In the genomic region with DNA sequence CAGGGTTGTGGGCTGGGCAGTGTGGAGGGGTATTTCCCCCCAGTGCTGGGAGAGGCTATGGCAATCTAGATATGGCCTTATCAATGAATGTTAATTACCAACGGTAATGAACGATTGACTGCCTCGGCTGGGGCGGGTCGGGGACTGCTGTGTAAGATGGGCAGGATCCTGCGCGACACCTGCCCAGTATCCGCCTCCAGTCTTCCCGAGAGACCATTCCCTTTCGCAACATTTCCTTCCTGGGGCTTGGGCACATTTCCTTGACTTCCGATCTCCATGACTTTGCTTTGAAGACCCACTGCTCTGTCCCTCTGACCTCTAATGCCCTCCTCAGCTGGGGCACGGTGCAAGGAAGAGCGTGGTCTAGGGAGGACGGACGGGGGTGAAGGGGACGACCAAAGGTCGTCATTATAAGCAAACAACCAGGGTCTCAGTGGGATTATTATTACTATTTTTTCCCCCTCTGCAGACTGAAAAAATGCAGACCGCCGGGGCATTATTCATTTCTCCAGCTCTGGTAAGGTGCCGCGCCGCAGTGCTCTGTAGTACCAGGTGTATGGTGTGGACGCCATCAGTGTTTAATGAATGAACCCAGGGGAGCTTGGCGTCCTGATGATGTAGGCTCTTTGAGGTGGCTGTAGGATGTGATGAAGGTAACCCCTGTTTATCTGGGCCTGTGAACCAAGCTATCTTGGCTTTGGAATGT, we compare ENCODE assay signal across 1 cellular context.
A peak's percentile ranks its signal among the peaks of the same experiment; 100 is the strongest.
TF ChIP-seq lines count a peak whose summit lies in the region.

No MANE protein-coding gene starts in this region.

TF ChIP-seq in endothelial cell of umbilical vein, 7 proteins besides CTCF, POLR2A, EP300 and RAD21 (continued from another document):
- TF ChIP-seq JUN (IDR thresholded peaks at IDR 0.05; ENCODE audit: borderline replicate concordance, insufficient read depth, insufficient read length, low read depth), result no peak
- no peak for TF ChIP-seq FOS (IDR thresholded peaks at IDR 0.05; ENCODE audit: borderline replicate concordance, insufficient read depth, low read length)
- no peak for TF ChIP-seq GATA2 (IDR thresholded peaks at IDR 0.05; ENCODE audit: insufficient read depth, insufficient read length, low read depth, low read length)
- TF ChIP-seq EZH2 (IDR thresholded peaks at IDR 0.05; ENCODE audit: borderline replicate concordance, low read depth, low read length, severe bottlenecking), result no peak
- peak; percentile 22 for TF ChIP-seq POLR2AphosphoS5 (IDR thresholded peaks at IDR 0.05; ENCODE audit: insufficient read depth, low read depth, low read length)
- TF ChIP-seq MAX (IDR thresholded peaks at IDR 0.05; ENCODE audit: insufficient read depth, insufficient read length), result no peak
